8 cellular contexts compared by ENCODE assay signal in genomic region chr1:113072141-113072756, GRCh38. TPM values are rescaled to one million over a fixed set of nuclear protein-coding genes. Genes with fewer than 3 reads are reported as not detected.
DNase-seq lines count a peak whose midpoint lies in the region; ATAC-seq, FAIRE-seq and TF ChIP-seq lines count a peak whose summit lies in the region.

No MANE protein-coding gene starts in this region.

- intact Hi-C loops in kidney (cut with DNase I): no loop called here
- intact Hi-C loops in testis (cut with DNase I; ENCODE audit: low total_unique reads): no loop called here

- no peak for DNase-seq in activated CD4-positive, alpha-beta T cell treated with anti-CD3 and anti-CD28 coated beads, Interleukin-2, amount 10 ng/mL, durations not matched to agents 7 days and 5 days
- DNase-seq in activated CD4-positive, alpha-beta T cell treated with anti-CD3 and anti-CD28 coated beads, Interleukin-2, amount 50 U/mL, for 4 hours: no peak
- DNase-seq in kidney: no peak
- DNase-seq in testis: no peak
- no peak for DNase-seq in NCI-H2227 treated with DMSO at 0.1 percent for 48 hours (lab: John Stamatoyannopoulos, UW)
- no peak for DNase-seq in NCI-H345 (lab: John Stamatoyannopoulos, UW)

- peak overlapping the region; percentile 97 to 98 for H3K4me3 ChIP-seq in kidney (ENCODE audit: low read length in 2 of 2)
- H3K4me3 ChIP-seq in testis: peak overlapping the region; percentile 85 to 86

- peaks cover 5 to 12% of the 10 kb centered on the region in 2 donors for H3K4me1 ChIP-seq in kidney (ENCODE audit: control insufficient read depth in 1 of 2, insufficient read depth in 1 of 2, low read depth in 1 of 2, low read length in 2 of 2)
- H3K4me1 ChIP-seq in testis: peaks cover 8% of the 10 kb centered on the region

- H3K27ac ChIP-seq in kidney (ENCODE audit: low read depth in 2 of 2, low read length in 2 of 2): peak overlapping the region; percentile 25 to 91
- peak overlapping the region; percentile 76 to 92 for H3K27ac ChIP-seq in testis

- no peak for ATAC-seq in GM21360 (IDR thresholded peaks at IDR 0.05; ENCODE audit: unreplicated experiment)

- no peak for FAIRE-seq in kidney (lab: Jason Lieb, UNC)

- no peak for TF ChIP-seq CTCF in kidney (IDR thresholded peaks at IDR 0.05; ENCODE audit: borderline replicate concordance, extremely low read depth, insufficient read depth)
- no peak for TF ChIP-seq CTCF in testis (IDR thresholded peaks at IDR 0.05)

- H3K9me3 ChIP-seq in kidney (ENCODE audit: control insufficient read depth in 1 of 2, low read length in 2 of 2): no peaks in the 10 kb centered on the region
- H3K9me3 ChIP-seq in testis: no peaks in the 10 kb centered on the region

- peaks cover 32% of the 10 kb centered on the region for H3K4me1 Mint-ChIP-seq in activated CD4-positive, alpha-beta T cell treated with anti-CD3 and anti-CD28 coated beads, Interleukin-2, amount 10 ng/mL, durations not matched to agents 7 days and 5 days
- H3K4me1 Mint-ChIP-seq in activated naive CD8-positive, alpha-beta T cell (ENCODE audit: low read depth): peaks cover 34% of the 10 kb centered on the region

- 22 to 30% methylated on average over 5 to 6 of the region's 6 CpGs for WGBS in testis, 2 donors

- CTCF ChIA-PET in activated CD4-positive, alpha-beta T cell treated with anti-CD3 and anti-CD28 coated beads, Interleukin-2, amount 10 ng/mL, durations not matched to agents 7 days and 5 days (lab: Charles Lee): interaction anchor here (0.6 to 2.7 kb wide), 46 partner anchors 8 to 425 kb away, joined by 3 to 37 read pairs (median 6); partner anchors contain the start of genes MOV10, PPM1J and SLC16A1

- H3K9me3 Mint-ChIP-seq in activated CD4-positive, alpha-beta T cell treated with anti-CD3 and anti-CD28 coated beads, Interleukin-2, amount 10 ng/mL, durations not matched to agents 7 days and 5 days: no peaks in the 10 kb centered on the region
- H3K9me3 Mint-ChIP-seq in activated naive CD8-positive, alpha-beta T cell (ENCODE audit: low read depth): no peaks in the 10 kb centered on the region

- no peaks in the 10 kb centered on the region for H3K27me3 ChIP-seq in testis

- H3K9ac ChIP-seq in kidney (ENCODE audit: low read length in 2 of 2): peak overlapping the region; percentile 62 to 97

- H3K27ac Mint-ChIP-seq in activated CD4-positive, alpha-beta T cell treated with anti-CD3 and anti-CD28 coated beads, Interleukin-2, amount 10 ng/mL, durations not matched to agents 7 days and 5 days: peak overlapping the region; percentile 93
- H3K27ac Mint-ChIP-seq in activated naive CD8-positive, alpha-beta T cell: peak overlapping the region; percentile 93

- H3K36me3 ChIP-seq in kidney (ENCODE audit: control insufficient read depth in 1 of 2, insufficient read depth in 2 of 2, low read length in 2 of 2): no peaks in the 10 kb centered on the region
- H3K36me3 ChIP-seq in testis (ENCODE audit: low read depth, missing control alignments): no peaks in the 10 kb centered on the region

- TF ChIP-seq POLR2A in testis (IDR thresholded peaks at IDR 0.05): no peak

- no peaks in the 10 kb centered on the region for H3K36me3 Mint-ChIP-seq in activated CD4-positive, alpha-beta T cell treated with anti-CD3 and anti-CD28 coated beads, Interleukin-2, amount 10 ng/mL, durations not matched to agents 7 days and 5 days (ENCODE audit: low read depth)
- no peaks in the 10 kb centered on the region for H3K36me3 Mint-ChIP-seq in activated naive CD8-positive, alpha-beta T cell

- peak overlapping the region; percentile 96 for H3K4me3 Mint-ChIP-seq in activated CD4-positive, alpha-beta T cell treated with anti-CD3 and anti-CD28 coated beads, Interleukin-2, amount 10 ng/mL, durations not matched to agents 7 days and 5 days
- H3K4me3 Mint-ChIP-seq in activated naive CD8-positive, alpha-beta T cell: peak overlapping the region; percentile 98

- no peaks in the 10 kb centered on the region for H3K27me3 Mint-ChIP-seq in activated CD4-positive, alpha-beta T cell treated with anti-CD3 and anti-CD28 coated beads, Interleukin-2, amount 10 ng/mL, durations not matched to agents 7 days and 5 days
- H3K27me3 Mint-ChIP-seq in activated naive CD8-positive, alpha-beta T cell: no peaks in the 10 kb centered on the region

- POLR2A ChIA-PET in activated CD4-positive, alpha-beta T cell treated with anti-CD3 and anti-CD28 coated beads, Interleukin-2, amount 10 ng/mL, durations not matched to agents 7 days and 5 days (lab: Charles Lee): interaction anchor here (2.2 kb wide), 1 partner anchor 116 kb away, joined by 6 read pairs; the partner anchor contains the start of gene SLC16A1

RNA-seq across cellular contexts. Expression of gene LRIG2, which starts 0.7 kb away (rescaled TPM):
- total RNA-seq in activated CD4-positive, alpha-beta T cell treated with anti-CD3 and anti-CD28 coated beads, Interleukin-2, amount 10 ng/mL, durations not matched to agents 7 days and 5 days: 10 to 100 TPM; 13.0 to 13.8 TPM
- total RNA-seq in kidney (17.4 TPM), testis (10 to 100 TPM; 26.0 to 27.7 TPM)
- polyA plus RNA-seq in kidney (ENCODE audit: insufficient read depth, low read depth, low replicate concordance) (3.6 TPM), testis (ENCODE audit: insufficient read depth, low read depth, low replicate concordance) (10.6 TPM)
